9 cellular contexts compared by ENCODE assay signal in genomic region chr14:100374891-100375272, GRCh38. TPM values are rescaled to one million over a fixed set of nuclear protein-coding genes. Genes with fewer than 3 reads are reported as not detected.
A peak's percentile ranks its signal among the peaks of the same experiment; 100 is the strongest.
DNase-seq lines count a peak whose midpoint lies in the region; ATAC-seq lines count a peak whose summit lies in the region.
"Had no signal": no experiment of that assay in that cellular context is flagged by ENCODE, and none has a peak within 500 bp of the region (broad histone marks: within the 10 kb centered on the region; RNA-seq: fewer than 3 reads in every experiment).

No MANE protein-coding gene starts in this region.

- peak overlapping the region; percentile 91 for H3K4me3 Mint-ChIP-seq in T-helper 1 cell treated with Interleukin-12 subunit alpha and Interleukin-12 subunit beta and Interleukin-4 antibody, amounts not matched to agents 30 μg/mL and 1 μg/mL, for 36 hours
- peak overlapping the region; percentile 95 for H3K4me3 Mint-ChIP-seq in activated T-helper 2 cell treated with anti-CD3 and anti-CD28 coated beads, Interferon-gamma antibody, Interleukin-2, Interleukin-4, amounts not matched to agents 10 μg/mL and 5 μg/mL and 100 μg/mL, durations not matched to agents 14 hours and 24 hours and 36 hours (ENCODE audit: low read depth)

- no peaks in the 10 kb centered on the region for H3K27me3 Mint-ChIP-seq in T-helper 1 cell treated with Interleukin-12 subunit alpha and Interleukin-12 subunit beta and Interleukin-4 antibody, amounts not matched to agents 30 μg/mL and 1 μg/mL, for 36 hours (ENCODE audit: low read depth)
- H3K27me3 Mint-ChIP-seq in activated T-helper 2 cell treated with anti-CD3 and anti-CD28 coated beads, Interferon-gamma antibody, Interleukin-2, Interleukin-4, amounts not matched to agents 10 μg/mL and 5 μg/mL and 100 μg/mL, durations not matched to agents 14 hours and 24 hours and 36 hours (ENCODE audit: low read depth), result no peaks in the 10 kb centered on the region

- H3K9me3 Mint-ChIP-seq in T-helper 1 cell treated with Interleukin-12 subunit alpha and Interleukin-12 subunit beta and Interleukin-4 antibody, amounts not matched to agents 30 μg/mL and 1 μg/mL, for 36 hours, result no peaks in the 10 kb centered on the region
- H3K9me3 Mint-ChIP-seq in activated T-helper 2 cell treated with anti-CD3 and anti-CD28 coated beads, Interferon-gamma antibody, Interleukin-2, Interleukin-4, amounts not matched to agents 10 μg/mL and 5 μg/mL and 100 μg/mL, durations not matched to agents 14 hours and 24 hours and 36 hours, result no peaks in the 10 kb centered on the region

- H3K4me1 Mint-ChIP-seq in T-helper 1 cell treated with Interleukin-12 subunit alpha and Interleukin-12 subunit beta and Interleukin-4 antibody, amounts not matched to agents 30 μg/mL and 1 μg/mL, for 36 hours (ENCODE audit: low read depth), result peaks cover 42% of the 10 kb centered on the region
- H3K4me1 Mint-ChIP-seq in activated T-helper 2 cell treated with anti-CD3 and anti-CD28 coated beads, Interferon-gamma antibody, Interleukin-2, Interleukin-4, amounts not matched to agents 10 μg/mL and 5 μg/mL and 100 μg/mL, durations not matched to agents 14 hours and 24 hours and 36 hours (ENCODE audit: low read depth), result peaks cover 52% of the 10 kb centered on the region

- H3K27ac Mint-ChIP-seq in T-helper 1 cell treated with Interleukin-12 subunit alpha and Interleukin-12 subunit beta and Interleukin-4 antibody, amounts not matched to agents 30 μg/mL and 1 μg/mL, for 36 hours, result peak overlapping the region; percentile 95
- H3K27ac Mint-ChIP-seq in activated T-helper 2 cell treated with anti-CD3 and anti-CD28 coated beads, Interferon-gamma antibody, Interleukin-2, Interleukin-4, amounts not matched to agents 10 μg/mL and 5 μg/mL and 100 μg/mL, durations not matched to agents 14 hours and 24 hours and 36 hours, result peak overlapping the region; percentile 99

- no peak for ATAC-seq in HG02588 (IDR thresholded peaks at IDR 0.05; ENCODE audit: unreplicated experiment)

- H3K36me3 Mint-ChIP-seq in T-helper 1 cell treated with Interleukin-12 subunit alpha and Interleukin-12 subunit beta and Interleukin-4 antibody, amounts not matched to agents 30 μg/mL and 1 μg/mL, for 36 hours (ENCODE audit: low read depth), result peaks cover 24% of the 10 kb centered on the region
- H3K36me3 Mint-ChIP-seq in activated T-helper 2 cell treated with anti-CD3 and anti-CD28 coated beads, Interferon-gamma antibody, Interleukin-2, Interleukin-4, amounts not matched to agents 10 μg/mL and 5 μg/mL and 100 μg/mL, durations not matched to agents 14 hours and 24 hours and 36 hours (ENCODE audit: low read depth), result peaks cover 50% of the 10 kb centered on the region

- intact Hi-C loops in activated T-helper 2 cell treated with anti-CD3 and anti-CD28 coated beads, Interferon-gamma antibody, Interleukin-2, Interleukin-4, amounts not matched to agents 10 μg/mL and 5 μg/mL and 100 μg/mL, durations not matched to agents 14 hours and 24 hours and 36 hours (cut with micrococcal nuclease), result loop anchor here (2.0 to 5.0 kb wide), 5 partner anchors 38 to 306 kb away; no protein-coding TSS in a partner anchor
- intact Hi-C loops in head of caudate nucleus (cut with DNase I), result no loop called here

- no peak for DNase-seq in T-helper 1 cell
- DNase-seq in activated T-helper 2 cell treated with anti-CD3 and anti-CD28 coated beads, Interferon-gamma antibody, Interleukin-2, Interleukin-4, amounts not matched to agents 10 μg/mL and 5 μg/mL and 100 μg/mL, durations not matched to agents 14 hours and 24 hours and 36 hours (ENCODE audit: low spot score), result no peak
- peak; percentile 20 for DNase-seq in stromal cell of bone marrow (ENCODE audit: low read depth)
- DNase-seq in NCI-H1930 (lab: John Stamatoyannopoulos, UW), result no peak
- no peak for DNase-seq in head of caudate nucleus

- no peaks in the 10 kb centered on the region for H3K9me3 ChIP-seq in iPS-18c (ENCODE audit: control insufficient read depth, insufficient read depth, low read length)

- peak overlapping the region; percentile 88 for H3K4me3 ChIP-seq in iPS-18c (ENCODE audit: insufficient read depth, low read depth, low read length)

RNA-seq across cellular contexts. Expression of gene WDR25, which starts 1.4 kb away (rescaled TPM):
- total RNA-seq in activated T-helper 2 cell treated with anti-CD3 and anti-CD28 coated beads, Interferon-gamma antibody, Interleukin-2, Interleukin-4, amounts not matched to agents 10 μg/mL and 5 μg/mL and 100 μg/mL, durations not matched to agents 14 hours and 24 hours and 36 hours, result 6.9 and 7.3 TPM in 2 replicates

RNA-seq across cellular contexts. Expression of gene SLC25A47, which starts 51.7 kb away (rescaled TPM):
- total RNA-seq in activated T-helper 2 cell treated with anti-CD3 and anti-CD28 coated beads, Interferon-gamma antibody, Interleukin-2, Interleukin-4, amounts not matched to agents 10 μg/mL and 5 μg/mL and 100 μg/mL, durations not matched to agents 14 hours and 24 hours and 36 hours, result not detected in 2 replicates
- total RNA-seq: dermis microvascular lymphatic vessel endothelial cell had no signal
